Comparison of ENCODE assay signal across 14 cellular contexts in the genomic region with DNA sequence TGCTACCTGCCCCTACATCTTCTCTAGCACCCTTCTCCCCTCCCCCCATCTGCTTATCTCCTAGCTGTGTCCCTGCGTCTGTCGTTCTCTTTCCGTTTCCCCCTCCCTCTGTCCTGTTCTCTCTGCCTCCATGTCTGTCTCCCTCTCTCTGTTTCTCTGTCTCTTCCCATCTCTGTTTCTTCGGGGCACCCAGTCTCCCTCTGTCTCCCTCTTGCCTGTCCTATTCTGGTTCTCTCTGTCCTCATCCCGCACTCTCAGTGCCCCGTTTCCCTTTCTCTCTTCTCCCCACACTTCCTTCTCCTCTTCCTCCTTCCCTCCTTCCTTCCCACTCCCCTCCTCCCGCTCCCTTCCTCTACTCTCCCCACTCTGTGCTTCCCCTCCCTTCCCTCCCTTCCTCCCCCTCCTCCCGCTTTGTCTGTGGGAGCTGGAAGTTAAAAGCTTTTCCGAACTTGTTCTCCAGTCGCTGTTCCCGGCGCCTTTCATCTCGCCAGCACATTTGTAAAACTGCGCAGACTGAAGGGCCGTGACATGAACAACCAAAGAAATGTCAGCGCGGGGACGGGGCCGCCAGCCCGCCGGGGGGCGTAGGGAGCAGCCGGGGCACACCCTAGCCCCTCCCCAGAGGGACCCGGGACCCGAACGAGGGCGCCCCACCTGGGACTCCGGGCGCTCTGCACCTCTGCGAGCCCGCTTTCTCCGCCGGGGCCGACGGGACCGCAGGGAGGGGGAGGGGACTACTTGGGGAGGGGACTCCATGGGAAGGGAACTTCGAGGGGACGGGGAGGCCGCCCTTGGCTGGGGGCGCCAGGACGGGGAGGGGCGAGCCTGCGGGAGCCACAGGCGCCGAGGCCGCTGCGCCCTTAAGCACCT. TPM values are rescaled to one million over a fixed set of nuclear protein-coding genes. Genes with fewer than 3 reads are reported as not detected.
A peak's percentile ranks its signal among the peaks of the same experiment; 100 is the strongest.
DNase-seq lines count a peak whose midpoint lies in the region; ATAC-seq lines count a peak whose summit lies in the region.
"Had no signal": no experiment of that assay in that cellular context is flagged by ENCODE, and none has a peak within 500 bp of the region (broad histone marks: within the 10 kb centered on the region; RNA-seq: fewer than 3 reads in every experiment).

No MANE protein-coding gene starts in this region.

- ATAC-seq in activated T-cell treated with anti-CD3 and anti-CD28 coated beads, Interleukin-2, amount 50 U/mL, for 4 hours = no peak
- no peak for ATAC-seq in HG03521 (IDR thresholded peaks at IDR 0.05; ENCODE audit: unreplicated experiment)
- ATAC-seq: sciatic nerve had no signal

- H3K9me3 Mint-ChIP-seq in activated T-cell treated with anti-CD3 and anti-CD28 coated beads, Interleukin-2, amount 50 U/mL, for 4 hours = no peaks in the 10 kb centered on the region

- H3K36me3 Mint-ChIP-seq in activated T-cell treated with anti-CD3 and anti-CD28 coated beads, Interleukin-2, amount 50 U/mL, for 4 hours (ENCODE audit: insufficient read depth) = no peaks in the 10 kb centered on the region

- peaks cover 85% of the 10 kb centered on the region for H3K27me3 Mint-ChIP-seq in activated T-cell treated with anti-CD3 and anti-CD28 coated beads, Interleukin-2, amount 50 U/mL, for 4 hours (ENCODE audit: low read depth)

- H3K4me3 Mint-ChIP-seq in activated T-cell treated with anti-CD3 and anti-CD28 coated beads, Interleukin-2, amount 50 U/mL, for 4 hours = peak overlapping the region; percentile 19

- peak; percentile 6 for DNase-seq in stimulated activated CD4-positive, alpha-beta T cell treated with anti-CD3 and anti-CD28 coated beads, Interleukin-4, amount 100 ng/mL, for 1 hour
- DNase-seq in stimulated activated CD4-positive, alpha-beta T cell treated with anti-CD3 and anti-CD28 coated beads, Interleukin-4, amount 100 ng/mL, for 4 hours = no peak
- no peak for DNase-seq in activated T-cell treated with anti-CD3 and anti-CD28 coated beads, Interleukin-2, amount 50 U/mL, for 4 hours
- DNase-seq in islet precursor cell = peak; percentile 83
- no peak for DNase-seq in posterior cingulate gyrus
- DNase-seq in NCI-H1092 (lab: John Stamatoyannopoulos, UW) = no peak
- no peak for DNase-seq in GM03348 (ENCODE audit: low spot score)
- DNase-seq: activated gamma-delta T cell; Calu3; stimulated activated CD8-positive, alpha-beta memory T cell treated with anti-CD3 and anti-CD28 coated beads, Interleukin-4, amount 100 ng/mL, for 48 hours had no signal

- peaks cover 7% of the 10 kb centered on the region for H3K4me1 Mint-ChIP-seq in activated T-cell treated with anti-CD3 and anti-CD28 coated beads, Interleukin-2, amount 50 U/mL, for 4 hours (ENCODE audit: low read depth)

- intact Hi-C loops in posterior cingulate gyrus (cut with DNase I) = no loop called here

RNA-seq across cellular contexts. Expression of a gene that starts 4.0 kb away (rescaled TPM):
- total RNA-seq in activated T-cell treated with anti-CD3 and anti-CD28 coated beads, Interleukin-2, amount 50 U/mL, for 4 hours = not detected
- total RNA-seq: Calu3; HT1080; T-helper 1 cell treated with Interleukin-12 subunit alpha and Interleukin-12 subunit beta and Interleukin-4 antibody, amounts not matched to agents 30 ng/mL and 1 ng/mL, for 36 hours had no signal

Comparison
In these comparisons a context has a peak if more than half of its experiments do, and no peak if none do; other contexts are left out.
1. DNase-seq: peak in stimulated activated CD4-positive, alpha-beta T cell treated with anti-CD3 and anti-CD28 coated beads, Interleukin-4, amount 100 ng/mL, for 1 hour (single experiment) and islet precursor cell (single experiment); none in stimulated activated CD4-positive, alpha-beta T cell treated with anti-CD3 and anti-CD28 coated beads, Interleukin-4, amount 100 ng/mL, for 4 hours (0 of 2), activated T-cell treated with anti-CD3 and anti-CD28 coated beads, Interleukin-2, amount 50 U/mL, for 4 hours (single experiment), posterior cingulate gyrus (0 of 10), NCI-H1092 (single experiment) and GM03348 (single experiment).